In the genomic region with DNA sequence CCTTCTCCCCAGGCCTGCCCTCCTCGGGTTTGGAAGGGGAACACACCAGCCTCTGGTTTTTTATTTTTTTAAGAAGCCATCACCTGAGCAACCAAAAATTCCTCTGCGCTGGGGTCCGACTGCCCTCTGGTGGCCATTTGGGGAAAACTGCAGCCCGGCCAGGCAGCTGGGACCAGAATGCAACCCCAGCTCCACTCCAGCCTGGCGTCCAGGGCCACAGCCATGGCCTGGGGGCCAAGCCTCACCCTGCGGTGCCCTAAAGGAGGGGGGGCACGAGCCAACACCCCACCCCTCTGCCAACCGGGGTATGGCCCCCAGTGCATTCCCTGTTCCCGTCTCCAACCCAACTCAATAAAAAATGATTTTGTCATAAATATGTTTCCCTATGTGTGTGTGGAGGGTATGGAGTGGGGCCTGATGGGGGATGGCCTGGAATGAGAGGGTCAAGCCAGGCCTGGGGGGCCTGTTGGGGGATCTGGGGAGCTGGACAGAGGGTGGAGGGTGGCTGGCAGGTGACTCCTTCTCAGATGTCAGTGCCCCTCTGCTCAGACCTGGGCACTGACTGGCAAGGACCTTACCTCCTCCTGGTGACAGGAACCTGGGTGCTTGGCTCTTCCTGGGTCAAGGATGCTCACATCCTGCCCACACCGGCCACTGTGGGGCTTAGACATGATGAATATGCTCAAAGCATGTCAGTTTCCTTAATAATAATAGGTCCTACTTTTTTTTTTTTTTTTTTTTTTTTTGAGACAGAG, we compare ENCODE assay signal across 8 cellular contexts. TPM values are rescaled to one million over a fixed set of nuclear protein-coding genes. Genes with fewer than 3 reads are reported as not detected.
DNase-seq lines count a peak whose midpoint lies in the region; ATAC-seq and TF ChIP-seq lines count a peak whose summit lies in the region.

No MANE protein-coding gene starts in this region.

- H2BK5ac ChIP-seq in trophoblast cell (ENCODE audit: low read depth, low read length, poor library complexity) = no peak overlapping the region

- H3K79me1 ChIP-seq in trophoblast cell (ENCODE audit: low read length) = peaks cover 2% of the 10 kb centered on the region

- H3K4me2 ChIP-seq in Karpas-422 (ENCODE audit: low read depth, low read length, poor library complexity, severe bottlenecking) (no peak overlapping the region), trophoblast cell (ENCODE audit: low read length) (no peak overlapping the region)

- WGBS in trophoblast cell (ENCODE audit: extremely low coverage, insufficient coverage, insufficient read length) = no CpG with 5 or more reads among the region's 10 CpGs

- H3K27ac ChIP-seq in Karpas-422 (ENCODE audit: low read length) (no peak overlapping the region), RWPE2 (ENCODE audit: poor library complexity, severe bottlenecking) (no peak overlapping the region), trophoblast cell (ENCODE audit: low read depth, low read length) (no peak overlapping the region), upper lobe of right lung (no peak overlapping the region)

- H2AFZ ChIP-seq in Karpas-422 (ENCODE audit: low read length) (no peak overlapping the region), trophoblast cell (ENCODE audit: insufficient read depth, low read length, poor library complexity) (no peak overlapping the region)

- no peak overlapping the region for H3K4ac ChIP-seq in trophoblast cell (ENCODE audit: low read depth, low read length)

- no peak overlapping the region for H2AK5ac ChIP-seq in trophoblast cell (ENCODE audit: low read length)

- H2BK12ac ChIP-seq in trophoblast cell (ENCODE audit: low read length) = no peak overlapping the region

- H4K8ac ChIP-seq in trophoblast cell (ENCODE audit: low read depth, low read length) = no peak overlapping the region

- H4K20me1 ChIP-seq in Karpas-422 (ENCODE audit: insufficient read depth, low read depth, low read length) = no peaks in the 10 kb centered on the region

- H3K4me1 ChIP-seq in Karpas-422 (ENCODE audit: low read length) (peaks cover 29% of the 10 kb centered on the region), RWPE2 (ENCODE audit: insufficient read depth, poor library complexity, severe bottlenecking) (peaks cover 8% of the 10 kb centered on the region), trophoblast cell (ENCODE audit: control insufficient read depth in 1 of 2, insufficient read depth in 2 of 2, low read length in 2 of 2) (peaks cover 2 to 13% of the 10 kb centered on the region in 2 experiments), upper lobe of right lung (peaks cover 30% of the 10 kb centered on the region)

- H2BK120ac ChIP-seq in trophoblast cell (ENCODE audit: insufficient read depth, low read length, poor library complexity) = no peak overlapping the region

- no peak overlapping the region for H3K18ac ChIP-seq in trophoblast cell (ENCODE audit: low read length)

- H3K79me2 ChIP-seq in Karpas-422 (ENCODE audit: low read length) (peaks cover 5% of the 10 kb centered on the region; the same call in 1 of the 2 replicates), trophoblast cell (ENCODE audit: control insufficient read depth, insufficient read depth, low read length, poor library complexity) (no peaks in the 10 kb centered on the region)

- intact Hi-C loops in upper lobe of right lung (cut with DNase I) = loop anchor here (10.0 kb wide), 2 partner anchors 209 to 269 kb away; a partner anchor contains a TSS

- H3K9me3 ChIP-seq in Karpas-422 (ENCODE audit: low read length) = no peaks in the 10 kb centered on the region
- H3K9me3 ChIP-seq in RWPE2 (ENCODE audit: severe bottlenecking) = no peaks in the 10 kb centered on the region
- peaks cover 2% of the 10 kb centered on the region for H3K9me3 ChIP-seq in trophoblast cell (ENCODE audit: insufficient read depth, low read depth, low read length)
- no peaks in the 10 kb centered on the region for H3K9me3 ChIP-seq in upper lobe of right lung

- TF ChIP-seq CTCF in RWPE2 (IDR thresholded peaks at IDR 0.05; ENCODE audit: poor library complexity, severe bottlenecking) = peak; percentile 98
- TF ChIP-seq CTCF in upper lobe of right lung (IDR thresholded peaks at IDR 0.05) = peak; percentile 96

- no peaks in the 10 kb centered on the region for H3K36me3 ChIP-seq in Karpas-422 (ENCODE audit: insufficient read depth, low read length)
- no peaks in the 10 kb centered on the region for H3K36me3 ChIP-seq in RWPE2 (ENCODE audit: low read depth)
- no peaks in the 10 kb centered on the region for H3K36me3 ChIP-seq in trophoblast cell (ENCODE audit: control insufficient read depth in 1 of 2, insufficient read depth in 2 of 2, low read length in 2 of 2)
- H3K36me3 ChIP-seq in upper lobe of right lung = no peaks in the 10 kb centered on the region

- no peak overlapping the region for H3K23ac ChIP-seq in trophoblast cell (ENCODE audit: low read length)

- no peak overlapping the region for H4K91ac ChIP-seq in trophoblast cell (ENCODE audit: low read depth, low read length)

- in situ Hi-C loops in G401 (cut with HindIII; ENCODE audit: low sequenced_read_pairs) = no loop called here

- H4K12ac ChIP-seq in trophoblast cell (ENCODE audit: low read depth, low read length) = no peak overlapping the region

- no peaks in the 10 kb centered on the region for H3K27me3 ChIP-seq in Karpas-422 (ENCODE audit: low read length)
- no peaks in the 10 kb centered on the region for H3K27me3 ChIP-seq in RWPE2 (ENCODE audit: insufficient read depth, poor library complexity, severe bottlenecking)
- H3K27me3 ChIP-seq in trophoblast cell (ENCODE audit: insufficient read depth, low read length) = no peaks in the 10 kb centered on the region
- H3K27me3 ChIP-seq in upper lobe of right lung = no peaks in the 10 kb centered on the region

- no peak overlapping the region for H3K4me3 ChIP-seq in Karpas-422 (ENCODE audit: low read length)
- no peak overlapping the region for H3K4me3 ChIP-seq in RWPE2 (ENCODE audit: severe bottlenecking)
- no peak overlapping the region for H3K4me3 ChIP-seq in trophoblast cell (ENCODE audit: low read depth, low read length)
- H3K4me3 ChIP-seq in upper lobe of right lung = no peak overlapping the region

- H3K9ac ChIP-seq in Karpas-422 (ENCODE audit: low read length) (no peak overlapping the region), trophoblast cell (ENCODE audit: low read length) (no peak overlapping the region)

- H3K9me2 ChIP-seq in Karpas-422 (replicated peaks; ENCODE audit: insufficient read depth, low read length) = no peaks in the 10 kb centered on the region

- H3K14ac ChIP-seq in trophoblast cell (ENCODE audit: low read length) = no peak overlapping the region

- ATAC-seq in RWPE2 (ENCODE audit: low read depth) (peak; percentile 34), upper lobe of right lung (peak; percentile 66), GM21381 (IDR thresholded peaks at IDR 0.05; ENCODE audit: unreplicated experiment) (no peak)

- DNase-seq in G401 (ENCODE audit: low spot score) (peak; percentile 88), Karpas-422 (peak; percentile 95), RWPE2 (ENCODE audit: low spot score) (no peak), germinal center (ENCODE audit: low spot score) (peak; percentile 87), trophoblast cell (peak; percentile 63 to 87), upper lobe of right lung (peak; percentile 85)
- peak; percentile 92 for DNase-seq in activated effector memory CD4-positive, alpha-beta T cell treated with anti-CD3 and anti-CD28 coated beads, Interleukin-2, amount 50 U/mL, for 16 hours

RNA-seq across cellular contexts. Expression of a gene that starts 3.2 kb away (rescaled TPM):
- total RNA-seq in G401 (2014; rRNA removed; shearing (Covaris generic)) = 2.4 and 6.9 TPM in 2 replicates
- total RNA-seq in Karpas-422 (2014; rRNA removed; shearing (Covaris generic); ENCODE audit: low replicate concordance) = 3.6 and 3.7 TPM in 2 replicates
- 0.47 and 0.60 TPM in 2 replicates for polyA plus RNA-seq in trophoblast cell (2013)
- total RNA-seq in upper lobe of right lung = 0.90 TPM

RNA-seq across cellular contexts. Expression of a gene that starts 12.5 kb away (rescaled TPM):
- total RNA-seq in G401 (2014; rRNA removed; shearing (Covaris generic)) = not detected in 2 replicates
- total RNA-seq in Karpas-422 (2014; rRNA removed; shearing (Covaris generic); ENCODE audit: low replicate concordance) = 0.22 TPM in 1 of 2 replicates, not detected in the other
- 0.03 TPM in 1 of 2 replicates, not detected in the other for polyA plus RNA-seq in trophoblast cell (2013)
- 1.2 TPM for total RNA-seq in upper lobe of right lung

RNA-seq across cellular contexts. Expression of a gene that starts 21.0 kb away (rescaled TPM):
- not detected in 2 replicates for total RNA-seq in G401 (2014; rRNA removed; shearing (Covaris generic))
- not detected in 2 replicates for total RNA-seq in Karpas-422 (2014; rRNA removed; shearing (Covaris generic); ENCODE audit: low replicate concordance)
- polyA plus RNA-seq in trophoblast cell (2013) = not detected in 2 replicates
- total RNA-seq in upper lobe of right lung = 826 TPM

RNA-seq across cellular contexts. Expression of a gene that starts 28.9 kb away (rescaled TPM):
- 10.0 and 17.3 TPM in 2 replicates for total RNA-seq in G401 (2014; rRNA removed; shearing (Covaris generic))
- 3.0 and 5.2 TPM in 2 replicates for total RNA-seq in Karpas-422 (2014; rRNA removed; shearing (Covaris generic); ENCODE audit: low replicate concordance)
- 17.1 and 19.6 TPM in 2 replicates for polyA plus RNA-seq in trophoblast cell (2013)
- total RNA-seq in upper lobe of right lung = 144 TPM

RNA-seq across cellular contexts. Expression of a gene that starts 53.8 kb away (rescaled TPM):
- total RNA-seq in G401 (2014; rRNA removed; shearing (Covaris generic)) = 38.2 and 44.0 TPM in 2 replicates
- 35.6 and 119 TPM in 2 replicates for total RNA-seq in Karpas-422 (2014; rRNA removed; shearing (Covaris generic); ENCODE audit: low replicate concordance)
- polyA plus RNA-seq in trophoblast cell (2013) = 18.2 and 20.4 TPM in 2 replicates
- total RNA-seq in upper lobe of right lung = 30.6 TPM

Comparison
In these comparisons a context has a peak if more than half of its experiments do, and no peak if none do; other contexts are left out.
1. RNA of a gene that starts 21.0 kb away (total RNA-seq): 826 TPM in upper lobe of right lung (single experiment); not detected in G401 and not detected in Karpas-422; every median in the first group is over 100 times any median in the second.